In the genomic region with DNA sequence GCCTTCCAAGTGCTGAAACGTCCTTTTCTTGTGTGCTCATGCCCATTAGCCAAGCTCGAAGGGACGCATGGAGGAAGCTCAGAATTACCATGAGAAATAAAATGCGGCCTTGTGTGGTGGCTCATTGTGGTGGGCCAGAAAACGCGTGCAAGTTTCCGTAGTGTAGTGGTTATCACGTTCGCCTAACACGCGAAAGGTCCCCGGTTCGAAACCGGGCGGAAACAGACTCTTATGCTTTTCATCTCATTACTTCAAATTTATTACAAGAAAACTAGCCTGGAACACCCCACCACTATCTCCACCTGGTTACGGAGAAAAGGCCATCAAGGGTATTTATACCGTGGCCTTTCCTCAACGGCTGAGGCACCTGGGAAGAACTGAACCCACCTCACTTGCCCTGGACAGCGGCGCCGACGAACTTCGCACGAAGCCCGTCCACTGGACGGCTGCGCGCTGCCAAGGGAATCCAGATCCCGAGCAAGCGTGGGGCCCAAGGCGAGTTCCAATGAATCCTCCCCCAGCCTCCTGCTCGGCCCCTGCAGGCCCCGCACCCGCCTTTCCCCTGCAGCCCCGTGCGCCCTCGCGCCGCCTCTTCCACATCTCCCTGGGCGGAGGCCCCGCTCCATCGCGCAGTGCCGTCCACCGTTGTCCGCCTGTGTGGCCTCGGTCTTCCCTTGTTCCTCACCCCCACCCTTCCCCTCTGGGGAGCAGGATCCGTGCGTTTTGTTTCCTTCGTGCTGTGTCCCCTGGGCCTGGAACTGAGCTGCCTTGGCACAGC, we compare ENCODE assay signal across 1 cellular context.
TF ChIP-seq lines count a peak whose summit lies in the region.
"Not testable (repeated sequence)": the region's sequence is repeated elsewhere in the genome, so short reads cannot be mapped to it uniquely, and the experiment has no call there.

No MANE protein-coding gene starts in this region.

TF ChIP-seq in K562, 482 proteins besides CTCF, POLR2A, EP300 and RAD21 (continues in another document):
- peak; percentile 80; the same call in 1 of the 2 replicates for TF ChIP-seq ZNF24 (IDR thresholded peaks at IDR 0.05)
- peak; percentile 51 for TF ChIP-seq RBFOX2 (IDR thresholded peaks at IDR 0.05; ENCODE audit: low read depth, low read length)
- TF ChIP-seq KDM2B (CRISPR knock-in tag; IDR thresholded peaks at IDR 0.05): peak; percentile 18; the same call in 1 of the 2 replicates
- TF ChIP-seq ZNF766 (CRISPR knock-in tag; conservative IDR thresholded peaks at IDR 0.05): peak; percentile 45; the same call in 1 of the 2 replicates
- TF ChIP-seq KDM4B (IDR thresholded peaks at IDR 0.05; ENCODE audit: borderline replicate concordance in 2 of 2, low read depth in 1 of 2): 0 out of 4 replicates have a peak, but pooled peaks of 1 of the 2 experiments have one; percentile 54
- TF ChIP-seq CBX1 (IDR thresholded peaks at IDR 0.05; ENCODE audit: low read depth): 0 out of 2 replicates have a peak, but pooled peaks have one; percentile 13
- TF ChIP-seq MYC (IDR thresholded peaks at IDR 0.05; ENCODE audit: low read depth, low read length): peak; percentile 32; the same call in 1 of the 2 replicates
- 0 out of 2 replicates have a peak, but pooled peaks have one; percentile 47 for TF ChIP-seq MYC (CRISPR knock-in tag; IDR thresholded peaks at IDR 0.05; ENCODE audit: borderline replicate concordance, low read depth)
- TF ChIP-seq L3MBTL2 (IDR thresholded peaks at IDR 0.05): peak; percentile 89
- peak; percentile 72 for TF ChIP-seq MIER1 (IDR thresholded peaks at IDR 0.05; ENCODE audit: low read depth)
- peak; percentile 50; the same call in 1 of the 2 replicates for TF ChIP-seq MTA3 (IDR thresholded peaks at IDR 0.05; ENCODE audit: borderline replicate concordance)
- 0 out of 4 replicates have a peak, but pooled peaks of 1 of the 2 experiments have one; percentile 19 for TF ChIP-seq FOXK2 (conservative IDR thresholded peaks at IDR 0.05 in 1 of 2, IDR thresholded peaks at IDR 0.05 in 1 of 2; ENCODE audit: low read depth in 2 of 2)
- TF ChIP-seq EP400 (IDR thresholded peaks at IDR 0.05): 0 out of 2 replicates have a peak, but pooled peaks have one; percentile 27
- TF ChIP-seq HMGN3 (IDR thresholded peaks at IDR 0.05; ENCODE audit: borderline replicate concordance, extremely low read depth, insufficient read length, low read depth, low read length): peak; percentile 28
- TF ChIP-seq MECOM (CRISPR knock-in tag; IDR thresholded peaks at IDR 0.05): 0 out of 2 replicates have a peak, but pooled peaks have one; percentile 47
- TF ChIP-seq CBFA2T3 (IDR thresholded peaks at IDR 0.05): peak; percentile 30; the same call in 1 of the 2 replicates
- TF ChIP-seq ZNF431 (CRISPR knock-in tag; IDR thresholded peaks at IDR 0.05): 0 out of 2 replicates have a peak, but pooled peaks have one; percentile 19
- peak; percentile 38 for TF ChIP-seq RBBP5 (IDR thresholded peaks at IDR 0.05; ENCODE audit: borderline replicate concordance, insufficient read depth, low read length, poor library complexity, severe bottlenecking)
- TF ChIP-seq POLR2H (tag; IDR thresholded peaks at IDR 0.05; ENCODE audit: low read depth): peak; percentile 97
- TF ChIP-seq ARID4B (CRISPR knock-in tag; IDR thresholded peaks at IDR 0.05): peak; percentile 44; the same call in 1 of the 2 replicates
- peak; percentile 14; the same call in 1 of the 2 replicates for TF ChIP-seq SMARCE1 (IDR thresholded peaks at IDR 0.05)
- 0 out of 4 replicates have a peak, but pooled peaks of 1 of the 2 experiments have one; percentile 52 for TF ChIP-seq BCLAF1 (IDR thresholded peaks at IDR 0.05; ENCODE audit: borderline replicate concordance in 1 of 2, control insufficient read depth in 1 of 2, low read depth in 2 of 2, low read length in 1 of 2)
- 0 out of 2 replicates have a peak, but pooled peaks have one; percentile 15 for TF ChIP-seq USF1 (CRISPR knock-in tag; IDR thresholded peaks at IDR 0.05)
- TF ChIP-seq BCOR (IDR thresholded peaks at IDR 0.05): 0 out of 2 replicates have a peak, but pooled peaks have one; percentile 51
- TF ChIP-seq, protein P1, sequence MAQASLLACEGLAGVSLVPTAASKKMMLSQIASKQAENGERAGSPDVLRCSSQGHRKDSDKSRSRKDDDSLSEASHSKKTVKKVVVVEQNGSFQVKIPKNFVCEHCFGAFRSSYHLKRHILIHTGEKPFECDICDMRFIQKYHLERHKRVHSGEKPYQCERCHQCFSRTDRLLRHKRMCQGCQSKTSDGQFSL (CRISPR knock-in tag; IDR thresholded peaks at IDR 0.05): peak; percentile 67; the same call in 1 of the 2 replicates
- TF ChIP-seq, protein P1 (tag; IDR thresholded peaks at IDR 0.05): not testable (repeated sequence)
- TF ChIP-seq ZFX (CRISPR knock-in tag; IDR thresholded peaks at IDR 0.05): peak; percentile 80
- TF ChIP-seq RBM14 (IDR thresholded peaks at IDR 0.05; ENCODE audit: borderline replicate concordance, insufficient read depth, low read depth, low read length): 0 out of 2 replicates have a peak, but pooled peaks have one; percentile 32
- TF ChIP-seq ZKSCAN1 (IDR thresholded peaks at IDR 0.05; ENCODE audit: low read depth, low read length): 0 out of 2 replicates have a peak, but pooled peaks have one; percentile 13
- peak; percentile 80 for TF ChIP-seq CTBP1 (IDR thresholded peaks at IDR 0.05; ENCODE audit: borderline replicate concordance)
- TF ChIP-seq HDAC1 (IDR thresholded peaks at IDR 0.05): peak in 1 of 2 experiments; percentile 41; a peak in 1 of 4 replicates
- TF ChIP-seq BHLHE40 (IDR thresholded peaks at IDR 0.05; ENCODE audit: low read length): peak; percentile 73
- peak; percentile 80; the same call in 1 of the 2 replicates for TF ChIP-seq ZNF764 (CRISPR knock-in tag; IDR thresholded peaks at IDR 0.05; ENCODE audit: low read depth)
